8 cellular contexts compared by ENCODE assay signal in genomic region chr5:124902097-124902821, GRCh38.
A peak's percentile ranks its signal among the peaks of the same experiment; 100 is the strongest.
DNase-seq lines count a peak whose midpoint lies in the region; ATAC-seq and TF ChIP-seq lines count a peak whose summit lies in the region.

No MANE protein-coding gene starts in this region.

- H3K4me1 Mint-ChIP-seq in neural progenitor cell: peaks cover 70% of the 10 kb centered on the region

- no peak overlapping the region for H2AFZ ChIP-seq in neural progenitor cell (replicated peaks)

- intact Hi-C loops in ovary (cut with DNase I): no loop called here

- no peak overlapping the region for H3K4me3 ChIP-seq in AG10803 (ENCODE audit: low read length)
- H3K4me3 ChIP-seq in astrocyte of the cerebellum (ENCODE audit: low read depth, low read length): no peak overlapping the region
- no peak overlapping the region for H3K4me3 ChIP-seq in neural progenitor cell
- no peak overlapping the region for H3K4me3 ChIP-seq in ovary
- H3K4me3 ChIP-seq in effector memory CD4-positive, alpha-beta T cell (ENCODE audit: insufficient read depth, low read depth, low read length, poor library complexity, severe bottlenecking): no peak overlapping the region

- H3K4me1 ChIP-seq in neural progenitor cell (peaks cover 56% of the 10 kb centered on the region), ovary (ENCODE audit: insufficient read depth) (peaks cover 7% of the 10 kb centered on the region)
- no peaks in the 10 kb centered on the region for H3K4me1 ChIP-seq in effector memory CD4-positive, alpha-beta T cell (ENCODE audit: control insufficient read depth, insufficient read depth, low read length, poor library complexity, severe bottlenecking)

- peak overlapping the region; percentile 89 for H3K27ac Mint-ChIP-seq in neural progenitor cell

- in situ Hi-C loops in astrocyte of the cerebellum (cut with HindIII; ENCODE audit: low sequenced_read_pairs): no loop called here

- H3K36me3 ChIP-seq in neural progenitor cell (no peaks in the 10 kb centered on the region), ovary (no peaks in the 10 kb centered on the region)
- H3K36me3 ChIP-seq in effector memory CD4-positive, alpha-beta T cell (ENCODE audit: control insufficient read depth, insufficient read depth, low read length): no peaks in the 10 kb centered on the region

- 51 to 79% (median 70%) methylated on average over 5 of the region's 5 CpGs for WGBS in ovary, 3 donors

- peak overlapping the region; percentile 52 for H3K4me3 Mint-ChIP-seq in neural progenitor cell

- TF ChIP-seq CTCF in AG10803 (conservative IDR thresholded peaks at IDR 0.05; ENCODE audit: low read length): no peak
- TF ChIP-seq CTCF in astrocyte of the cerebellum (IDR thresholded peaks at IDR 0.05; ENCODE audit: low read depth, low read length, missing control alignments): no peak
- no peak for TF ChIP-seq CTCF in neural progenitor cell (IDR thresholded peaks at IDR 0.05)
- TF ChIP-seq CTCF in ovary (IDR thresholded peaks at IDR 0.05): no peak

- H3K27me3 Mint-ChIP-seq in neural progenitor cell (ENCODE audit: insufficient read depth, low read depth): peaks cover 14% of the 10 kb centered on the region

- TF ChIP-seq POLR2A in ovary (IDR thresholded peaks at IDR 0.05): no peak

- H3K9me3 Mint-ChIP-seq in neural progenitor cell: peaks cover 12% of the 10 kb centered on the region

- H3K9me3 ChIP-seq in neural progenitor cell (ENCODE audit: low read depth) (no peaks in the 10 kb centered on the region), ovary (no peaks in the 10 kb centered on the region)
- no peaks in the 10 kb centered on the region for H3K9me3 ChIP-seq in effector memory CD4-positive, alpha-beta T cell (ENCODE audit: control insufficient read depth, low read length)

- TF ChIP-seq EP300 in ovary (IDR thresholded peaks at IDR 0.05): no peak

- H4K20me1 ChIP-seq in neural progenitor cell (ENCODE audit: low read depth): no peaks in the 10 kb centered on the region

- H3K9ac ChIP-seq in neural progenitor cell: no peak overlapping the region

- DNase-seq in AG10803 (ENCODE audit: low read depth) (peak; percentile 23), NCI-H187 treated with DMSO at 0.1 percent for 48 hours (lab: John Stamatoyannopoulos, UW) (peak; percentile 72), astrocyte of the cerebellum (ENCODE audit: low read depth) (peak; percentile 79), neural progenitor cell (ENCODE audit: low spot score) (no peak), ovary (no peak)
- DNase-seq in effector memory CD4-positive, alpha-beta T cell: no peak

- ATAC-seq in GM18508 (IDR thresholded peaks at IDR 0.05; ENCODE audit: insufficient read depth, unreplicated experiment): peak; percentile 99
- peak; percentile 99 for ATAC-seq in HG02852 (IDR thresholded peaks at IDR 0.05; ENCODE audit: unreplicated experiment)

- H3K27ac ChIP-seq in neural progenitor cell: no peak overlapping the region
- no peak overlapping the region for H3K27ac ChIP-seq in ovary
- no peak overlapping the region for H3K27ac ChIP-seq in effector memory CD4-positive, alpha-beta T cell (ENCODE audit: insufficient read depth, low read length, poor library complexity, severe bottlenecking)

- H3K79me2 ChIP-seq in neural progenitor cell (ENCODE audit: low read depth): no peaks in the 10 kb centered on the region

- peaks cover 51% of the 10 kb centered on the region for H3F3A ChIP-seq in neural progenitor cell (ENCODE audit: low read depth)

- no peak overlapping the region for H3K4me2 ChIP-seq in neural progenitor cell

- H3K27me3 ChIP-seq in neural progenitor cell (no peaks in the 10 kb centered on the region), ovary (no peaks in the 10 kb centered on the region)
- no peaks in the 10 kb centered on the region for H3K27me3 ChIP-seq in effector memory CD4-positive, alpha-beta T cell (replicated peaks; ENCODE audit: control insufficient read depth, insufficient read depth, low read length, poor library complexity, severe bottlenecking)

- H3K36me3 Mint-ChIP-seq in neural progenitor cell: no peaks in the 10 kb centered on the region

Comparison
In these comparisons a context has a peak if more than half of its experiments do, and no peak if none do; other contexts are left out.
1. DNase-seq: peak in AG10803 (single experiment), NCI-H187 treated with DMSO at 0.1 percent for 48 hours (single experiment) and astrocyte of the cerebellum (single experiment); none in neural progenitor cell (single experiment), ovary (0 of 5) and effector memory CD4-positive, alpha-beta T cell (0 of 3).